ENCODE assay signal across 1 cellular context in the genomic region with DNA sequence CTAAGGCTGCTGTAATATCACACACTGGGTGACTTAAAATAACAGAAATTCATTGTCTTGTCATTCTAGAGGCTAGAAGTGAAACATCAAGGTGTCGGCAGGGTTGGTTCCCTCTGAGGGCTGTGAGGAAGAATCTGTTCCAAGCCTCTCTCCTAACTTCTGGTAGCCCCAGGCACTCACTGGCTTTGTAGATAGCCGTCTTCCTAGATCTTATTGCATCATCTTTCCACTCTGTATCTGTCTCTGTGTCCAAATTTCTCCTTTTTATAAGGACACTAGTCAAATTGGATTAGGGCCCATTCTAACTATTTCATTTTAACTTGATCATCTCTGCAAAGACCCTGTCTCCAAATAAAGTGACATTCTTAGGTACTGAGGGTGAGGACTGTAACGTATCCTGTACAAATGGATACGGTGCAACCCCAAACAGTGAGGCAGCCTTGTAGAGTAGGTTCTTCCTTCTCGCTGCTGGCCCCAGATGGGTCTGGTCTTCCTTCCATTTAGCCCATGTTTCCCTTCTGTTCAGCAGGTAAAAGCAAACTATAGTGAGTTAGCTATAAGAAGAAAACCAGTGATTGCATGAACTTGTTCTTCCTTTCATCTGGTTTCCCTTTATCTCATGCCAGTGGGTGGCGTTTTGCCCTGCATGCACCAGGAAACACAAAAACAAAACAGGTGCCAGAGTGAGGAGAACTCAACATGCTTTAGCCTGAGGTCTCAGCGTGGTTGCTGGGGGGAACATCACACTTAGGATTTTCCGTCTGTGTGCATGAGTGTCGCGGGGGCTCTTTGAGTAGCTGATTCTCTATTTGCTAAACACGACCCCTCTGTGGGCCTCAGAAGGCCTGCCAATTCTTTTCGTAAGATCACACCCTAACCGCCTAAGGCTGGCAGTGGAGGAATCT.
A peak's percentile ranks its signal among the peaks of the same experiment; 100 is the strongest.
TF ChIP-seq lines count a peak whose summit lies in the region.

No MANE protein-coding gene starts in this region.

TF ChIP-seq in H1, 55 proteins besides CTCF, POLR2A, EP300 and RAD21:
- no peak for TF ChIP-seq EGR1 (IDR thresholded peaks at IDR 0.05; ENCODE audit: borderline replicate concordance, low read depth, low read length)
- no peak for TF ChIP-seq POU5F1 (IDR thresholded peaks at IDR 0.05; ENCODE audit: low read depth, low read length)
- no peak for TF ChIP-seq JUND (IDR thresholded peaks at IDR 0.05; ENCODE audit: low read length)
- TF ChIP-seq CEBPB (IDR thresholded peaks at IDR 0.05; ENCODE audit: low read depth, low read length), result peak; percentile 77; the same call in 1 of the 2 replicates
- TF ChIP-seq RXRA (IDR thresholded peaks at IDR 0.05; ENCODE audit: insufficient read depth, low read depth, low read length), result no peak
- TF ChIP-seq YY1 (IDR thresholded peaks at IDR 0.05; ENCODE audit: low read depth, low read length), result no peak
- TF ChIP-seq, protein P1, sequence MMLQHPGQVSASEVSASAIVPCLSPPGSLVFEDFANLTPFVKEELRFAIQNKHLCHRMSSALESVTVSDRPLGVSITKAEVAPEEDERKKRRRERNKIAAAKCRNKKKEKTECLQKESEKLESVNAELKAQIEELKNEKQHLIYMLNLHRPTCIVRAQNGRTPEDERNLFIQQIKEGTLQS (IDR thresholded peaks at IDR 0.05; ENCODE audit: insufficient read depth, low read depth, low read length), result no peak
